ENCODE assay signal across 11 cellular contexts in the genomic region with DNA sequence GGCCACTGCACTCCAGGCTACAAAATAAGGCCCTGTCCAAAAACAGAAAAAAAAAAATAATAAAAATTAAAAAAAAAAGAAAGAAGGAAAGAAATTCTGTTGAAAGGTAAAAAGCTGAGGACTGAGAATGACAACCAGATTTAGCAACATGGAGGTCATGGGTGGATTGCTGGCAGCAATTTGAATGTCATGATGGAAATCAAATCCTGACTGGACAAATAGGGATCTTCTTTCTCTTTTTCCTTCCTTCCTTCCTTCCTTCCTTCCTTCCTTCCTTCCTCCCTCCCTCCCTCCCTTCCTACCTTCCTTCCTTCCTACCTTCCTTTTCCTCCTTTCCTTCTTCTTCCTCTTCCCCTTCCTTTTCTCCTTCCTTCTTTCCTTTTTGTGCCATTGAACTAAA.
"Had no signal": no experiment of that assay in that cellular context is flagged by ENCODE, and none has a peak within 500 bp of the region (broad histone marks: within the 10 kb centered on the region; RNA-seq: fewer than 3 reads in every experiment).

No MANE protein-coding gene starts in this region.

- FAIRE-seq: H1, H54 had no signal

- H3K9ac ChIP-seq: GM23248 had no signal

- H3K4me1 ChIP-seq: HAP-1 had no signal

- H3K36me3 ChIP-seq: HAP-1 had no signal

- ATAC-seq: GM23338, HCT116 had no signal

- H3K4me3 ChIP-seq: GM23248, GM23338, HAP-1 had no signal

- DNase-seq: GM23248, GOT3, H7, H9, HCEC 1CT, HFFc6 had no signal

- H3K9me3 ChIP-seq: HAP-1 had no signal

- H3K27ac ChIP-seq: GM23248 had no signal

- H2AFZ ChIP-seq: GM23248, GM23338 had no signal

- H3K4me2 ChIP-seq: GM23338 had no signal
